ENCODE assay signal across 29 cellular contexts in the genomic region with DNA sequence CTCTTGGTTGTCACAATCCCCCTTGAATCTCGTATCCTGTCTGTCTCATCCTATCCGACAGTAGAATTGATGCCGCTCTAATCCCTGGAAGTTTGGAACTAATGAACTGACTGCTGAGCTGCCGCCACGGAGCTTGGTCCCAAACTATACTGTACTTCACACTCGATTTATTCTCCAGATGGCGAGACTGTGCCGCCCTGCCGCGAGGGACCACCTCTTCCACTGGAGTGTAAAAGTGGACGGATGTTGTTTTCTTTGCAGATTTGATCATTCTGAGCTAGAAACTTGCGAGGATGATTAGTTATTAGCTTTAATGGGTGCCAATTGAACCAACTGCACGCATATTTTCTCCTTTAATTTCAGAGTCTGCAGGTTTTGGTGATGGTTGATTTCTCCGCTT.
A peak's percentile ranks its signal among the peaks of the same experiment; 100 is the strongest.
DNase-seq lines count a peak whose midpoint lies in the region; ATAC-seq and TF ChIP-seq lines count a peak whose summit lies in the region.
"Had no signal": no experiment of that assay in that cellular context is flagged by ENCODE, and none has a peak within 500 bp of the region (broad histone marks: within the 10 kb centered on the region; RNA-seq: fewer than 3 reads in every experiment).

No MANE protein-coding gene starts in this region.

- no peak overlapping the region for H3K4me3 ChIP-seq in neural progenitor cell
- H3K4me3 ChIP-seq: GM23248, K562 had no signal

- DNase-seq in G401 (ENCODE audit: low spot score) (peak; percentile 81), NCI-H2171 (lab: John Stamatoyannopoulos, UW) (peak; percentile 84), GM10248 (ENCODE audit: extremely low spot score) (no peak), neural progenitor cell (ENCODE audit: low spot score) (no peak)
- DNase-seq in activated CD8-positive, alpha-beta memory T cell treated with anti-CD3 and anti-CD28 coated beads, Interleukin-2, amount 50 U/mL, for 4 hours = no peak
- DNase-seq: Caco-2; CD8-positive, alpha-beta T cell; DMS79; EL; GF-D8; GM23248; HCEC 1CT; Kasumi-1; NCI-H1092 treated with DMSO at 0.1 percent for 48 hours; NCI-H1436; NCI-H1930; NCI-H2107; NCI-H510A; NCI-H774; PC-3; SK-N-SH; SW 1271 had no signal

- peaks cover 2% of the 10 kb centered on the region for H3K27me3 Mint-ChIP-seq in neural progenitor cell (ENCODE audit: insufficient read depth, low read depth)
- H3K27me3 Mint-ChIP-seq: B cell had no signal

- no peaks in the 10 kb centered on the region for H3K9me3 ChIP-seq in neural progenitor cell (ENCODE audit: low read depth)
- H3K9me3 ChIP-seq: Caco-2, SK-N-SH had no signal

- no peak overlapping the region for H2AFZ ChIP-seq in neural progenitor cell (replicated peaks)
- H2AFZ ChIP-seq: GM23248 had no signal

- no peak overlapping the region for H3K4me2 ChIP-seq in neural progenitor cell
- H3K4me2 ChIP-seq: SK-N-SH had no signal

- CTCF ChIA-PET in GM10248 (lab: Yijun Ruan, JAX) = no interaction called here

- H3K27ac ChIP-seq in VCaP (peak overlapping the region; percentile 89; the same call in 1 of the 2 replicates), layer of hippocampus (ENCODE audit: low read depth, low read length) (peak overlapping the region; percentile 24), neural progenitor cell (no peak overlapping the region)
- H3K27ac ChIP-seq: 22Rv1, C4-2B, GM23248 had no signal

- H3F3A ChIP-seq in neural progenitor cell (ENCODE audit: low read depth) = peaks cover 31% of the 10 kb centered on the region

- no peaks in the 10 kb centered on the region for H3K36me3 ChIP-seq in neural progenitor cell

- no peak overlapping the region for H3K27ac Mint-ChIP-seq in neural progenitor cell
- H3K27ac Mint-ChIP-seq: B cell; CD8-positive, alpha-beta T cell had no signal

- no peak for TF ChIP-seq CTCF in VCaP (conservative IDR thresholded peaks at IDR 0.05)
- TF ChIP-seq CTCF in GM10248 (IDR thresholded peaks at IDR 0.05; ENCODE audit: control extremely low read depth, extremely low read depth, low read depth, missing control alignments) = no peak
- no peak for TF ChIP-seq CTCF in neural progenitor cell (IDR thresholded peaks at IDR 0.05)

- no peak for ATAC-seq in HG02642 (IDR thresholded peaks at IDR 0.05; ENCODE audit: poor library complexity, unreplicated experiment)
- ATAC-seq: CD8-positive, alpha-beta T cell; K562; PC-3 had no signal

- peaks cover 35% of the 10 kb centered on the region for H3K36me3 Mint-ChIP-seq in neural progenitor cell

- peaks cover 43% of the 10 kb centered on the region for H3K4me1 ChIP-seq in neural progenitor cell
- H3K4me1 ChIP-seq: Caco-2 had no signal

- no peaks in the 10 kb centered on the region for H4K20me1 ChIP-seq in neural progenitor cell (ENCODE audit: low read depth)

- H3K9me3 Mint-ChIP-seq in neural progenitor cell = peaks cover 4% of the 10 kb centered on the region
- H3K9me3 Mint-ChIP-seq: CD8-positive, alpha-beta T cell had no signal

- peaks cover 46% of the 10 kb centered on the region for H3K4me1 Mint-ChIP-seq in neural progenitor cell
- H3K4me1 Mint-ChIP-seq: B cell had no signal

- no peaks in the 10 kb centered on the region for H3K79me2 ChIP-seq in neural progenitor cell (ENCODE audit: low read depth)

- H3K27me3 ChIP-seq in layer of hippocampus (ENCODE audit: control insufficient read depth, insufficient read depth, low read length) (no peaks in the 10 kb centered on the region), neural progenitor cell (no peaks in the 10 kb centered on the region)

- no peak overlapping the region for H3K4me3 Mint-ChIP-seq in neural progenitor cell
- H3K4me3 Mint-ChIP-seq: B cell; CD8-positive, alpha-beta T cell had no signal

- in situ Hi-C loops in G401 (cut with HindIII; ENCODE audit: low sequenced_read_pairs) = no loop called here

- H3K9ac ChIP-seq in neural progenitor cell = no peak overlapping the region
- H3K9ac ChIP-seq: GM23248, SK-N-SH had no signal

- POLR2A ChIA-PET in GM10248 (lab: Yijun Ruan, JAX) = no interaction called here

Comparison
In these comparisons a context has a peak if more than half of its experiments do, and no peak if none do; other contexts are left out.
1. DNase-seq: peak in G401 (single experiment) and NCI-H2171 (single experiment); none in GM10248 (single experiment), activated CD8-positive, alpha-beta memory T cell treated with anti-CD3 and anti-CD28 coated beads, Interleukin-2, amount 50 U/mL, for 4 hours (single experiment) and neural progenitor cell (single experiment).